In genomic region chr2:190570871-190571270, GRCh38 we compare ENCODE assay signal across 27 cellular contexts.
"Had no signal": no experiment of that assay in that cellular context is flagged by ENCODE, and none has a peak within 500 bp of the region (broad histone marks: within the 10 kb centered on the region; RNA-seq: fewer than 3 reads in every experiment).

No MANE protein-coding gene starts in this region.

- H3K36me3 ChIP-seq: ascending aorta, esophagus squamous epithelium, gastroesophageal sphincter, heart right ventricle had no signal

- DNase-seq: activated CD4-positive, alpha-beta memory T cell treated with anti-CD3 and anti-CD28 coated beads, Interleukin-2, amount 10 ng/mL, durations not matched to agents 7 days and 5 days; activated CD4-positive, alpha-beta T cell treated with anti-CD3 and anti-CD28 coated beads for 4 hours; activated CD4-positive, alpha-beta T cell treated with anti-CD3 and anti-CD28 coated beads, Interleukin-2, amount 10 ng/mL, durations not matched to agents 7 days and 5 days; activated CD4-positive, alpha-beta T cell treated with anti-CD3 and anti-CD28 coated beads, Interleukin-2, amount 50 U/mL, for 4 hours; activated CD4-positive, CD25-positive, alpha-beta regulatory T cell; activated CD4-positive, CD25-positive, alpha-beta regulatory T cell treated with anti-CD3 and anti-CD28 coated beads, Interleukin-2, amount 50 U/mL, for 72 hours; activated CD8-positive, alpha-beta memory T cell treated with anti-CD3 and anti-CD28 coated beads, Interleukin-2, amount 50 U/mL, for 48 hours; activated gamma-delta T cell; activated naive CD4-positive, alpha-beta T cell; activated naive CD4-positive, alpha-beta T cell treated with anti-CD3 and anti-CD28 coated beads, Interleukin-2, amount 10 ng/mL, durations not matched to agents 7 days and 5 days; activated naive CD8-positive, alpha-beta T cell treated with anti-CD3 and anti-CD28 coated beads, Interleukin-2, amount 10 ng/mL, durations not matched to agents 7 days and 5 days; activated T-cell treated with anti-CD3 and anti-CD28 coated beads for 4 hours; activated T-cell treated with anti-CD3 and anti-CD28 coated beads, Interleukin-2, amount 50 U/mL, for 24 hours; activated T-cell treated with anti-CD3 and anti-CD28 coated beads, Interleukin-2, amount 50 U/mL, for 72 hours; dorsolateral prefrontal cortex; effector memory CD4-positive, alpha-beta T cell; esophagus squamous epithelium; heart right ventricle; T-helper 2 cell had no signal

- H3K27ac Mint-ChIP-seq: activated CD4-positive, alpha-beta memory T cell treated with anti-CD3 and anti-CD28 coated beads, Interleukin-2, amount 10 ng/mL, durations not matched to agents 7 days and 5 days; activated CD4-positive, alpha-beta T cell treated with anti-CD3 and anti-CD28 coated beads, Interleukin-2, amount 10 ng/mL, durations not matched to agents 7 days and 5 days; activated naive CD4-positive, alpha-beta T cell treated with anti-CD3 and anti-CD28 coated beads, Interleukin-2, amount 10 ng/mL, durations not matched to agents 7 days and 5 days; activated naive CD8-positive, alpha-beta T cell treated with anti-CD3 and anti-CD28 coated beads, Interleukin-2, amount 10 ng/mL, durations not matched to agents 7 days and 5 days; activated T-cell treated with anti-CD3 and anti-CD28 coated beads, Interleukin-2, amount 50 U/mL, for 24 hours; activated T-cell treated with anti-CD3 and anti-CD28 coated beads, Interleukin-2, amount 50 U/mL, for 72 hours; dendritic cell treated with granulocyte-macrophage colony-stimulating factor and Interleukin-4, amounts not matched to agents 40 ng/mL and 50 ng/mL, for 4 days had no signal

- H3K27me3 Mint-ChIP-seq: activated CD4-positive, alpha-beta memory T cell treated with anti-CD3 and anti-CD28 coated beads, Interleukin-2, amount 10 ng/mL, durations not matched to agents 7 days and 5 days; activated naive CD4-positive, alpha-beta T cell treated with anti-CD3 and anti-CD28 coated beads, Interleukin-2, amount 10 ng/mL, durations not matched to agents 7 days and 5 days; activated naive CD8-positive, alpha-beta T cell treated with anti-CD3 and anti-CD28 coated beads, Interleukin-2, amount 10 ng/mL, durations not matched to agents 7 days and 5 days; activated T-cell treated with anti-CD3 and anti-CD28 coated beads, Interleukin-2, amount 50 U/mL, for 24 hours; brain; central memory CD8-positive, alpha-beta T cell; dendritic cell treated with granulocyte-macrophage colony-stimulating factor and Interleukin-4, amounts not matched to agents 40 ng/mL and 50 ng/mL, for 4 days had no signal

- H3K79me2 ChIP-seq: hepatocyte had no signal

- H3K4me3 Mint-ChIP-seq: activated CD4-positive, alpha-beta memory T cell treated with anti-CD3 and anti-CD28 coated beads, Interleukin-2, amount 10 ng/mL, durations not matched to agents 7 days and 5 days; activated CD4-positive, alpha-beta T cell treated with anti-CD3 and anti-CD28 coated beads, Interleukin-2, amount 10 ng/mL, durations not matched to agents 7 days and 5 days; activated naive CD4-positive, alpha-beta T cell treated with anti-CD3 and anti-CD28 coated beads, Interleukin-2, amount 10 ng/mL, durations not matched to agents 7 days and 5 days; activated naive CD8-positive, alpha-beta T cell treated with anti-CD3 and anti-CD28 coated beads, Interleukin-2, amount 10 ng/mL, durations not matched to agents 7 days and 5 days; activated T-cell treated with anti-CD3 and anti-CD28 coated beads, Interleukin-2, amount 50 U/mL, for 24 hours; activated T-cell treated with anti-CD3 and anti-CD28 coated beads, Interleukin-2, amount 50 U/mL, for 72 hours; brain; central memory CD8-positive, alpha-beta T cell; dendritic cell treated with granulocyte-macrophage colony-stimulating factor and Interleukin-4, amounts not matched to agents 40 ng/mL and 50 ng/mL, for 4 days had no signal

- H3K4me2 ChIP-seq: hepatocyte had no signal

- H2AFZ ChIP-seq: hepatocyte had no signal

- H3K4me1 Mint-ChIP-seq: brain had no signal

- H3K4me3 ChIP-seq: ascending aorta, coronary artery, dorsolateral prefrontal cortex, esophagus squamous epithelium, gastroesophageal sphincter, heart right ventricle, hepatocyte had no signal

- ATAC-seq: gastroesophageal sphincter, heart right ventricle had no signal

- FAIRE-seq: bronchial epithelial cell had no signal

- H3K27me3 ChIP-seq: ascending aorta, dorsolateral prefrontal cortex, esophagus squamous epithelium, gastroesophageal sphincter, heart right ventricle, hepatocyte had no signal

- H3K27ac ChIP-seq: ascending aorta, coronary artery, gastroesophageal sphincter, hepatocyte had no signal

- H3K4me1 ChIP-seq: ascending aorta had no signal
